In the genomic region with DNA sequence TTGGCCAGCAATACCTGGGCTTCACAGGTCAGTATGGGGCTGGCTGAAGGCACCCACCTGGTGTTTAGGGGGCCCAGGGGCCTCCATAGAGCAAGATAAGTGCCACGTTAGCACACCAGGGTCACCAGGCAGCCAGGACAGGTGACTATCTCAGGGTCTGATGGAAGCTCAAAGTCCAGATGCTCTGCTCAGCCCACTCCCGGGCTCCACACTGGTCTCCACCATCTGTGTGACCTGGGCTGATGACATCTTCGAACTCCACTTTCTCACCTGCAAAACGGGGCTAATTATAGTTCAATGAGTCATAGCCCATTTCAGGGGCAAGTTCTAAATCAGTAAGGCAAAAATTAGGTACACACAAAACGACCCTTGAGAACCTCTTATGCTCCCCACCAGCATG, we compare ENCODE assay signal across 22 cellular contexts. TPM values are rescaled to one million over a fixed set of nuclear protein-coding genes. Genes with fewer than 3 reads are reported as not detected.
DNase-seq lines count a peak whose midpoint lies in the region; ATAC-seq, FAIRE-seq and TF ChIP-seq lines count a peak whose summit lies in the region.
"Had no signal": no experiment of that assay in that cellular context is flagged by ENCODE, and none has a peak within 500 bp of the region (broad histone marks: within the 10 kb centered on the region; RNA-seq: fewer than 3 reads in every experiment).

No MANE protein-coding gene starts in this region.

- H3K9ac ChIP-seq in HepG2 (ENCODE audit: insufficient read depth, low read depth, low read length) (no peak overlapping the region), kidney (ENCODE audit: low read length in 2 of 2) (no peak overlapping the region), GM23248 (no peak overlapping the region)

- H3K27me3 ChIP-seq in HepG2 (ENCODE audit: control insufficient read depth in 1 of 2, insufficient read depth in 2 of 2, low read length in 2 of 2) (peaks cover 2 to 4% of the 10 kb centered on the region in 2 experiments; a peak in 2 of 5 replicates), right lobe of liver (no peaks in the 10 kb centered on the region), GM23248 (replicated peaks; ENCODE audit: insufficient read depth) (peaks cover 4% of the 10 kb centered on the region; the same call in 1 of the 2 replicates)

- H3K4me3 ChIP-seq in HepG2 (replicated peaks in 1 of 3; ENCODE audit: insufficient read depth in 1 of 3, low read depth in 2 of 3, low read length in 3 of 3), result no peak overlapping the region; a peak in 1 of 6 replicates
- H3K4me3 ChIP-seq in right lobe of liver, result no peak overlapping the region
- H3K4me3 ChIP-seq in kidney (ENCODE audit: low read length in 2 of 2), result no peak overlapping the region
- H3K4me3 ChIP-seq in GM23248, result no peak overlapping the region
- H3K4me3 ChIP-seq: PC-9, SJSA1 had no signal

- DNase-seq in HepG2 (ENCODE audit: low spot score), result peak; percentile 13
- no peak for DNase-seq in right lobe of liver
- DNase-seq in NCI-H69 (lab: John Stamatoyannopoulos, UW), result peak; percentile 37
- DNase-seq in kidney, result peak; percentile 32
- DNase-seq in NOMO-1 (lab: John Stamatoyannopoulos, UW; ENCODE audit: unreplicated experiment in 2 of 2), result no peak
- no peak for DNase-seq in GM23248
- DNase-seq: DMS153; GOT3; HCEC 1CT; NCI-H1092; NCI-H1417 treated with DMSO at 0.1 percent for 48 hours; NCI-H1694 treated with DMSO at 0.1 percent for 48 hours; NCI-H2081 treated with DMSO at 0.1 percent for 48 hours; NCI-H2171; NCI-H226; NCI-H510A; NK-92 treated with Interleukin-12 subunit alpha and Interleukin-12 subunit beta, amount 100 ng/mL, for 24 hours; PC-9; Right ventricle myocardium superior had no signal

- FAIRE-seq in HepG2 (lab: Jason Lieb, UNC), result no peak
- FAIRE-seq in kidney (lab: Jason Lieb, UNC), result no peak

- TF ChIP-seq RAD21 in HepG2 (CRISPR knock-in tag; IDR thresholded peaks at IDR 0.05), result no peak

- H3K36me3 ChIP-seq in HepG2 (replicated peaks in 1 of 2; ENCODE audit: control insufficient read depth in 1 of 2, insufficient read depth in 2 of 2, low read length in 2 of 2), result no peaks in the 10 kb centered on the region
- H3K36me3 ChIP-seq in right lobe of liver, result no peaks in the 10 kb centered on the region
- no peaks in the 10 kb centered on the region for H3K36me3 ChIP-seq in kidney (ENCODE audit: control insufficient read depth in 1 of 2, insufficient read depth in 2 of 2, low read length in 2 of 2)
- no peaks in the 10 kb centered on the region for H3K36me3 ChIP-seq in GM23248 (ENCODE audit: low read depth)
- H3K36me3 ChIP-seq: SJSA1 had no signal

- intact Hi-C loops in HepG2 (cut with micrococcal nuclease; ENCODE audit: unreplicated experiment), result no loop called here
- intact Hi-C loops in right lobe of liver (cut with DNase I), result loop anchor here (2.0 to 10.0 kb wide), 4 partner anchors 172 to 190 kb away; no protein-coding TSS in a partner anchor
- intact Hi-C loops in kidney (cut with DNase I), result no loop called here

- H3K27ac ChIP-seq in HepG2 (ENCODE audit: extremely low read length, insufficient read depth, low read length) (no peak overlapping the region), right lobe of liver (no peak overlapping the region), kidney (ENCODE audit: low read depth in 2 of 2, low read length in 2 of 2) (no peak overlapping the region), GM23248 (no peak overlapping the region)
- H3K27ac ChIP-seq: HL-60, PC-9, SJSA1 had no signal

- 0 out of 2 replicates have a peak overlapping the region, but pooled peaks have one; percentile 8 for H3K4me2 ChIP-seq in HepG2 (ENCODE audit: low read depth, low read length)
- H3K4me2 ChIP-seq in GM23248 (ENCODE audit: unreplicated experiment), result no peak overlapping the region
- H3K4me2 ChIP-seq: PC-9 had no signal

- 0% methylated on average over 1 of the region's 5 CpGs for WGBS in HepG2 (ENCODE audit: low lambda C conversion rate)
- 11% methylated on average over 3 of the region's 5 CpGs for WGBS in right lobe of liver (ENCODE audit: insufficient coverage, low coverage, low lambda C conversion rate, missing lambda C conversion rate)
- WGBS in GM23248 (ENCODE audit: low coverage in 1 of 2, low lambda C conversion rate in 2 of 2, missing lambda C conversion rate in 2 of 2), 2 experiments, result 38 to 40% methylated on average over 5 of the region's 5 CpGs

- no peak for TF ChIP-seq EP300 in HepG2 (IDR thresholded peaks at IDR 0.05; ENCODE audit: low read depth in 2 of 2, low read length in 2 of 2)
- TF ChIP-seq EP300 in HepG2 (CRISPR knock-in tag; IDR thresholded peaks at IDR 0.05; ENCODE audit: borderline replicate concordance), result no peak

- BruUV-seq in HepG2 (replicated peaks; lab: Mats Ljungman, UMichigan), result no TSS peak

- H2AFZ ChIP-seq in HepG2 (ENCODE audit: low read length), result no peak overlapping the region
- no peak overlapping the region for H2AFZ ChIP-seq in GM23248
- H2AFZ ChIP-seq: PC-9 had no signal

- H3K79me2 ChIP-seq in HepG2 (ENCODE audit: insufficient read depth, low read length) (no peaks in the 10 kb centered on the region), GM23248 (ENCODE audit: insufficient read depth) (no peaks in the 10 kb centered on the region)

- no peaks in the 10 kb centered on the region for H3F3A ChIP-seq in GM23248 (ENCODE audit: insufficient read depth)

- ATAC-seq in HepG2 (peak; percentile 23; the same call in 2 of the 3 replicates), right lobe of liver (no peak), HG02973 (IDR thresholded peaks at IDR 0.05; ENCODE audit: unreplicated experiment) (no peak)

- TF ChIP-seq CTCF in HepG2 (CRISPR knock-in tag; IDR thresholded peaks at IDR 0.05) (no peak), right lobe of liver (IDR thresholded peaks at IDR 0.05) (no peak), kidney (IDR thresholded peaks at IDR 0.05; ENCODE audit: borderline replicate concordance, extremely low read depth, insufficient read depth) (no peak)

- H3K9me3 ChIP-seq in HepG2 (ENCODE audit: low read length) (no peaks in the 10 kb centered on the region), right lobe of liver (no peaks in the 10 kb centered on the region), kidney (ENCODE audit: control insufficient read depth in 1 of 2, low read length in 2 of 2) (no peaks in the 10 kb centered on the region), GM23248 (ENCODE audit: low read depth) (no peaks in the 10 kb centered on the region)
- H3K9me3 ChIP-seq: SJSA1 had no signal

- TF ChIP-seq POLR2A in HepG2 (IDR thresholded peaks at IDR 0.05; ENCODE audit: insufficient read depth in 1 of 2, low read depth in 2 of 2, low read length in 2 of 2) (no peak), right lobe of liver (IDR thresholded peaks at IDR 0.05) (no peak)

- H4K20me1 ChIP-seq in HepG2 (ENCODE audit: insufficient read depth, low read length) (no peaks in the 10 kb centered on the region), GM23248 (ENCODE audit: insufficient read depth) (no peaks in the 10 kb centered on the region)

- POLR2A ChIA-PET in HepG2 (lab: Yijun Ruan, JAX), result no interaction called here

- H3K4me1 ChIP-seq in HepG2 (ENCODE audit: insufficient read depth, low read length) (peaks cover 17% of the 10 kb centered on the region), right lobe of liver (peaks cover 0 to 2% (median 0%) of the 10 kb centered on the region in 4 donors), kidney (ENCODE audit: control insufficient read depth in 1 of 2, insufficient read depth in 1 of 2, low read depth in 1 of 2, low read length in 2 of 2) (peaks cover 0 to 3% of the 10 kb centered on the region in 2 donors), GM23248 (ENCODE audit: insufficient read depth) (peaks cover 13% of the 10 kb centered on the region)

- CTCF ChIA-PET in HepG2 (lab: Yijun Ruan, JAX; ENCODE audit: low intra/inter-chr PET ratio, low total read pairs), result interaction anchor here (2.1 to 3.2 kb wide), 2 partner anchors 170 to 180 kb away, joined by 12 to 39 read pairs; no protein-coding TSS in a partner anchor

- in situ Hi-C loops in HepG2 (cut with HindIII; ENCODE audit: extremely low pct_ligation_motif_present, low pct_unique_long_range_greater_than_20kb), result loop anchor here (5.0 to 10.0 kb wide), 2 partner anchors 170 to 218 kb away; no protein-coding TSS in a partner anchor
- in situ Hi-C loops in GM23248 (cut with MboI), result loop anchor here (5.0 to 25.0 kb wide), 2 partner anchors 180 to 470 kb away; no protein-coding TSS in a partner anchor

- H3K9me2 ChIP-seq in GM23248 (ENCODE audit: insufficient read depth), result no peaks in the 10 kb centered on the region

TF ChIP-seq in HepG2, 621 proteins besides CTCF, POLR2A, EP300 and RAD21 (continues in another document):
- TF ChIP-seq NFE2L2 (IDR thresholded peaks at IDR 0.05; ENCODE audit: low read length) (no peak), ZNF672 (CRISPR knock-in tag; IDR thresholded peaks at IDR 0.05) (no peak), ZNF460 (CRISPR knock-in tag; IDR thresholded peaks at IDR 0.05; ENCODE audit: borderline replicate concordance) (no peak)

RNA-seq across cellular contexts. Expression of a gene that starts 39.4 kb away (rescaled TPM):
- total RNA-seq in HepG2 (2016; rRNA removed; fragmentation: Illumina TruSeq; extraction: Trizol) (4.1 and 4.7 TPM in 2 replicates), right lobe of liver (1 to 10 TPM; 1.4 to 4.1 (median 3.8) TPM), kidney (22.5 TPM)
- 1.5 and 1.8 TPM in 2 replicates for total RNA-seq in HepG2 (2016; cell fraction: cytosol; rRNA removed; fragmentation: Illumina TruSeq; extraction: Trizol; ENCODE audit: low read depth)
- 3.4 and 4.3 TPM in 2 replicates for total RNA-seq in HepG2 (2016; cell fraction: insoluble cytoplasmic fraction; rRNA removed; fragmentation: Illumina TruSeq; extraction: Trizol)
- total RNA-seq in HepG2 (2016; cell fraction: membrane; rRNA removed; fragmentation: Illumina TruSeq; extraction: Trizol), result 3.9 and 5.2 TPM in 2 replicates
- total RNA-seq in HepG2 (2016; cell fraction: nucleus; rRNA removed; fragmentation: Illumina TruSeq; extraction: Trizol), result 4.6 and 6.1 TPM in 2 replicates
- polyA plus RNA-seq in HepG2 (2011; rRNA removed) (3.3 and 3.4 TPM in 2 replicates), kidney (ENCODE audit: insufficient read depth, low read depth, low replicate concordance) (2.9 TPM), GM23248 (2016; fragmentation: Nextera tagmentation; extraction: Ambion mirVana) (0.24 TPM in 2 replicates)
- 2.0 and 2.7 TPM in 2 replicates for polyA plus RNA-seq in HepG2 (2011; cell fraction: cytosol; rRNA removed)
- 6.4 and 6.7 TPM in 2 replicates for polyA plus RNA-seq in HepG2 (2011; cell fraction: nucleus; rRNA removed)
- 2.3 and 2.4 TPM in 2 replicates for polyA plus RNA-seq in HepG2 (2012)
- polyA plus RNA-seq in HepG2 (2016; cell fraction: cytosol; fragmentation: Illumina TruSeq; extraction: Trizol; ENCODE audit: low read depth), result 0.77 and 0.81 TPM in 2 replicates
- polyA plus RNA-seq in HepG2 (2016; cell fraction: insoluble cytoplasmic fraction; fragmentation: Illumina TruSeq; extraction: Trizol; ENCODE audit: low read depth), result 2.8 and 4.0 TPM in 2 replicates
- 2.1 and 2.4 TPM in 2 replicates for polyA plus RNA-seq in HepG2 (2016; cell fraction: membrane; fragmentation: Illumina TruSeq; extraction: Trizol; ENCODE audit: low read depth)
- 7.1 and 7.4 TPM in 2 replicates for polyA plus RNA-seq in HepG2 (2016; cell fraction: nucleus; fragmentation: Illumina TruSeq; extraction: Trizol; ENCODE audit: insufficient read depth, low read depth)
- polyA minus RNA-seq in HepG2 (2011; rRNA and poly(A)+ RNA removed; ENCODE audit: low replicate concordance), result 7.8 and 17.5 TPM in 2 replicates
- 3.5 and 6.2 TPM in 2 replicates for polyA minus RNA-seq in HepG2 (2011; cell fraction: cytosol; rRNA and poly(A)+ RNA removed)
- polyA minus RNA-seq in HepG2 (2011; cell fraction: nucleus; rRNA and poly(A)+ RNA removed), result 5.0 and 7.6 TPM in 2 replicates
- 2.3 and 3.7 TPM in 2 replicates for total RNA-seq in GM23248 (2014; rRNA removed; shearing (Covaris generic))

Comparison
In these comparisons a context has a peak if more than half of its experiments do, and no peak if none do; other contexts are left out.
1. DNase-seq: peak in HepG2 (single experiment), NCI-H69 (single experiment) and kidney (single experiment); none in right lobe of liver (0 of 3), NOMO-1 (0 of 2) and GM23248 (single experiment).
2. intact Hi-C loops: an anchor here in right lobe of liver (2.0 to 10.0 kb wide); none called in HepG2 and kidney.